ENCODE assay signal across 20 cellular contexts in the genomic region with DNA sequence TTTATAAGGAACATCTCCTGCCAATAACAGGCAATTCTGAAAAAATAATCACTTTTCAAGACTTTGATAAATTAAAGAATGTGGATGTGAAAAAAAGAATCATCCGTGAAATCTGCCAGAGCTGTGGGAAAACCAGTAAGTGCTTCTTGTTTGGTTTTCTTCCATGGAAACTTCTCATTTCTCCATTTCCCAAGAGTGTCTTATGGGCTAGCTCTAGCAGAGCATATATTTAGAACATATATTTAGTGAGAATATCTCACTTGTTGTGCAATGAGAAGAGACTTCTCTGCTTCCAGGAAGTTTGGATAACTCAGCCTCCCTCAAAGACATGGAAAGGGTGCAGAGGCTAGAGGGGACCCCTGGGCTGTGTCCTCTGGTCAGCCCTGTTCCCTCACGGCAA. TPM values are rescaled to one million over a fixed set of nuclear protein-coding genes. Genes with fewer than 3 reads are reported as not detected.
"Had no signal": no experiment of that assay in that cellular context is flagged by ENCODE, and none has a peak within 500 bp of the region (broad histone marks: within the 10 kb centered on the region; RNA-seq: fewer than 3 reads in every experiment).

No MANE protein-coding gene starts in this region.

- FAIRE-seq: pancreas had no signal

- H3K27ac ChIP-seq: brain microvascular endothelial cell, coronary artery, heart right ventricle, pancreas, spleen had no signal

- DNase-seq: activated B cell treated with CpG ODN at 0.5 μM for 24 hours; activated CD4-positive, alpha-beta memory T cell treated with anti-CD3 and anti-CD28 coated beads, Interleukin-2, amount 10 ng/mL, durations not matched to agents 7 days and 5 days; activated CD4-positive, alpha-beta T cell treated with anti-CD3 and anti-CD28 coated beads for 48 hours; activated CD8-positive, alpha-beta memory T cell treated with anti-CD3 and anti-CD28 coated beads, Interleukin-2, amount 10 ng/mL, durations not matched to agents 7 days and 5 days; activated naive CD4-positive, alpha-beta T cell; activated naive CD8-positive, alpha-beta T cell treated with anti-CD3 and anti-CD28 coated beads for 36 hours; activated T-cell treated with anti-CD3 and anti-CD28 coated beads, Interleukin-2, amount 50 U/mL, for 1 hour; amygdala; heart right ventricle; left cardiac atrium; natural killer cell; pancreas; spleen; stimulated activated naive CD4-positive, alpha-beta T cell; T-cell had no signal

- H3K4me1 ChIP-seq: heart right ventricle, pancreas, spleen had no signal

- H3K27me3 ChIP-seq: brain microvascular endothelial cell, pancreas, spleen had no signal

- H3K4me3 ChIP-seq: coronary artery, heart right ventricle, pancreas, spleen had no signal

- H3K9me3 ChIP-seq: pancreas, spleen had no signal

- H3K36me3 ChIP-seq: brain microvascular endothelial cell, heart right ventricle, pancreas, spleen had no signal

RNA-seq across cellular contexts. Expression of gene COL6A5, which starts 49.9 kb away (rescaled TPM):
- total RNA-seq: activated B cell treated with CpG ODN at 0.5 μM for 24 hours; activated naive CD8-positive, alpha-beta T cell treated with anti-CD3 and anti-CD28 coated beads for 36 hours; activated T-helper 17 cell treated with anti-CD3 and anti-CD28 coated beads, Interleukin-2, amount 50 U/mL, for 72 hours; heart right ventricle; left cardiac atrium; mesenteric fat pad; natural killer cell; sciatic nerve; T-cell had no signal
- polyA plus RNA-seq: heart right ventricle, pancreas, spleen had no signal
